ENCODE assay signal across 30 cellular contexts in the genomic region with DNA sequence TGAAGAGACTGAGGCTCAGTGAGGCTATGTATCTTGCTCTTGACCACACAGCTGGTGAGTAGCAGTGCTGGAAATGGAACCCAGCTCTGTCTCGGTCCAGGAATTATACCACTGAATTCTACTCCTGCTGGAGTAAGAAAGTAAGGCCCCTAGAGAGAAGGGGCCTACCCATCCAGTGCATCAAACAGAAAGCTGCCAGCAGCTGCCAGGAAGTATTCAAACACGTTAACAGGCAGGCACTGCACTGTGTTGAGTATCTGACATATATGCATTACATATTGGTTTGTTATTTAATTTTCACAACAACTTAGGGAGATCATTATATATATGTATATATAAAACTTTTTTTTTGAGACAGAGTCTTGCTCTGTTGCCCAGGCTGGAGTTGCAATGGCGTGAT. TPM values are rescaled to one million over a fixed set of nuclear protein-coding genes. Genes with fewer than 3 reads are reported as not detected.
"Had no signal": no experiment of that assay in that cellular context is flagged by ENCODE, and none has a peak within 500 bp of the region (broad histone marks: within the 10 kb centered on the region; RNA-seq: fewer than 3 reads in every experiment).

No MANE protein-coding gene starts in this region.

- ATAC-seq: natural killer cell; right cardiac atrium; stimulated activated effector memory CD8-positive, alpha-beta T cell treated with anti-CD3 and anti-CD28 coated beads, Interleukin-12 subunit alpha, Interleukin-12 subunit beta, amount 100 ng/mL, for 72 hours had no signal

- H3K9me3 ChIP-seq: left ventricle myocardium inferior, neutrophil, ovary, prostate gland, sigmoid colon, spleen, suprapubic skin, thoracic aorta, tibial artery, uterus had no signal

- H3K27me3 ChIP-seq: ovary, suprapubic skin, tibial artery, uterus had no signal

- DNase-seq: islet precursor cell; left ventricle myocardium inferior; mesendoderm; naive B cell; natural killer cell; nephron progenitor cell; occipital lobe; ovary; retina; sigmoid colon; small intestine; spleen; stimulated activated CD4-positive, alpha-beta T cell treated with anti-CD3 and anti-CD28 coated beads, Interleukin-4, amount 100 ng/mL, for 24 hours; stimulated activated naive CD4-positive, alpha-beta T cell; tibial artery; uterus had no signal

- H2AFZ ChIP-seq: neural progenitor cell had no signal

- H3K27ac ChIP-seq: left ventricle myocardium inferior, neural progenitor cell, neutrophil, ovary, prostate gland, sigmoid colon, spleen, suprapubic skin, thoracic aorta, tibial artery, uterus had no signal

- H3K4me1 ChIP-seq: neural progenitor cell, prostate gland, uterus had no signal

- H3K4me2 ChIP-seq: neural progenitor cell had no signal

- H3K9ac ChIP-seq: neural progenitor cell had no signal

- H3K36me3 ChIP-seq: left ventricle myocardium inferior, neural progenitor cell, neutrophil, ovary, prostate gland, sigmoid colon, spleen, suprapubic skin, thoracic aorta, tibial artery, uterus had no signal

- H3K4me3 ChIP-seq: left ventricle myocardium inferior, lung, neural progenitor cell, ovary, prostate gland, sigmoid colon, spleen, suprapubic skin, thoracic aorta, tibial artery, uterus had no signal

- FAIRE-seq: small intestine had no signal

RNA-seq across cellular contexts. Expression of a gene that starts 4.0 kb away (rescaled TPM):
- total RNA-seq: kidney epithelial cell, left ventricle myocardium inferior, lower leg skin, lung, mesothelial cell of epicardium, mononuclear cell, occipital lobe, ovary, prostate gland, right cardiac atrium, spleen, subcutaneous adipose tissue, suprapubic skin, ureter, uterus had no signal
- polyA plus RNA-seq: lung, ovary, right cardiac atrium, sigmoid colon, small intestine, spleen had no signal
